In the genomic region with DNA sequence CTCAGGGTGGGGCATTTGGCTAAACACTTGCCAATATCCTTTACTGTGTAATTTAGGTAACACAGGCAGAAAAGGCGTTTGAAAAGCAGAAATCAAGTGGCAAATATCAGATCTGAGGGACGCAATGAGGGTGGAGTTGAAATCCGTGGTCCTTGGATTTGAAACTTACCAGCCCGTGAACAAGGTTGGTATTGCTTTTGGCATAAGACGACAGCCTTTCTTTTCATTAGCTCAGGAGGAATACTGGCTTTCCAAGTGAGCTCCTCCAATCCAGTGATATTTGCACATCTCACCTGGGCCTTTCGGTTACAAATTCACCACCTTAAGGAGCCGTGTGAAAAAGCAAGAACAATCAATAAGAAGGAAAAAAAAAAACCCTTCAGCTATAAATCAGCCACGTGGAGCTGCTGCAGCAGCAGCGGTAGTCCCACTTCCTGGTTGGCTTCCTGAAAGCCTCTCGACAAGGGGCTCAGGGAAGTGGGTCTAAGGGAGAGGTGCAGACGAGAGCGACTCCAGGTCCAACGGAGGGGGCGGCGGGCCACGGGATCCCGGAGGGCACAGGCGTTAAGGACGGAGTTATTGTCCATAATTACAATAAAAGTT, we compare ENCODE assay signal across 8 cellular contexts. TPM values are rescaled to one million over a fixed set of nuclear protein-coding genes. Genes with fewer than 3 reads are reported as not detected.
A peak's percentile ranks its signal among the peaks of the same experiment; 100 is the strongest.
DNase-seq lines count a peak whose midpoint lies in the region; ATAC-seq and TF ChIP-seq lines count a peak whose summit lies in the region.

No MANE protein-coding gene starts in this region.

- H3K27me3 ChIP-seq in smooth muscle cell (ENCODE audit: low read depth) = no peaks in the 10 kb centered on the region

- peaks cover 6% of the 10 kb centered on the region for H3K36me3 Mint-ChIP-seq in MCF 10A (ENCODE audit: insufficient read depth, unreplicated experiment)
- no peaks in the 10 kb centered on the region for H3K36me3 Mint-ChIP-seq in immature natural killer cell

- H3K27ac Mint-ChIP-seq in MCF 10A (ENCODE audit: low read depth, unreplicated experiment) (peak overlapping the region; percentile 59), immature natural killer cell (peak overlapping the region; percentile 76 to 93 (median 88))

- no peaks in the 10 kb centered on the region for H3F3A ChIP-seq in smooth muscle cell (ENCODE audit: low read depth)

- H3K9ac ChIP-seq in smooth muscle cell (ENCODE audit: low read depth) = peak overlapping the region; percentile 27

- no peak for TF ChIP-seq CTCF in MCF 10A (IDR thresholded peaks at IDR 0.05; ENCODE audit: unreplicated experiment)
- no peak for TF ChIP-seq CTCF in smooth muscle cell (IDR thresholded peaks at IDR 0.05; ENCODE audit: borderline replicate concordance, insufficient read depth, poor library complexity, severe bottlenecking)

- 4% methylated on average over 19 of the region's 19 CpGs for WGBS in smooth muscle cell (ENCODE audit: low lambda C conversion rate)

- H4K20me1 ChIP-seq in smooth muscle cell (ENCODE audit: low read depth) = peaks cover 28% of the 10 kb centered on the region

- H3K9me3 ChIP-seq in smooth muscle cell (replicated peaks; ENCODE audit: low read depth) = no peaks in the 10 kb centered on the region

- H3K9me3 Mint-ChIP-seq in MCF 10A (ENCODE audit: unreplicated experiment) (no peaks in the 10 kb centered on the region), immature natural killer cell (no peaks in the 10 kb centered on the region)

- H3K4me1 ChIP-seq in smooth muscle cell (ENCODE audit: low read depth) = peaks cover 14% of the 10 kb centered on the region

- H3K79me2 ChIP-seq in smooth muscle cell (ENCODE audit: low read depth) = peaks cover 15% of the 10 kb centered on the region

- ATAC-seq in GM19395 (IDR thresholded peaks at IDR 0.05; ENCODE audit: unreplicated experiment) = peak; percentile 25

- intact Hi-C loops in MCF 10A (cut with micrococcal nuclease) = loop anchor here (1.0 to 5.0 kb wide), 4 partner anchors 15 to 89 kb away; no protein-coding TSS in a partner anchor

- peak overlapping the region; percentile 99 for H3K4me2 ChIP-seq in smooth muscle cell

- H3K4me3 Mint-ChIP-seq in MCF 10A (ENCODE audit: unreplicated experiment) (peak overlapping the region; percentile 100), immature natural killer cell (peak overlapping the region; percentile 92 to 98 (median 96))

- CTCF ChIA-PET in MCF 10A (lab: Yijun Ruan, JAX) = interaction anchor here (0.6 to 7.7 kb wide), 15 partner anchors 15 to 163 kb away, joined by 3 to 64 read pairs (median 4); no protein-coding TSS in a partner anchor

- H3K4me1 Mint-ChIP-seq in MCF 10A (ENCODE audit: insufficient read depth, unreplicated experiment) = peaks cover 21% of the 10 kb centered on the region
- H3K4me1 Mint-ChIP-seq in immature natural killer cell = peaks cover 32 to 45% of the 10 kb centered on the region in 2 donors

- H2AFZ ChIP-seq in smooth muscle cell (ENCODE audit: low read depth) = peak overlapping the region; percentile 99

- H3K36me3 ChIP-seq in smooth muscle cell (ENCODE audit: low read depth) = no peaks in the 10 kb centered on the region

- no TSS peak for BruUV-seq in MCF 10A (replicated peaks; lab: Mats Ljungman, UMichigan)

- peak overlapping the region; percentile 93 for H3K4me3 ChIP-seq in smooth muscle cell

- DNase-seq in D341Med (ENCODE audit: low spot score) (peak; percentile 65), HuH-7 (ENCODE audit: low spot score) (peak; percentile 75), SK-N-DZ (ENCODE audit: low spot score) (peak; percentile 72), MCF 10A (ENCODE audit: unreplicated experiment) (peak; percentile 57), immature natural killer cell (peak in 1 of 3 donors; percentile 25), smooth muscle cell (lab: John Stamatoyannopoulos, UW; ENCODE audit: unreplicated experiment) (no peak), midbrain (lab: John Stamatoyannopoulos, UW) (no peak)

- POLR2A ChIA-PET in MCF 10A (lab: Yijun Ruan, JAX) = interaction anchor here (0.6 to 4.2 kb wide), 27 partner anchors 11 to 202 kb away, joined by 3 to 47 read pairs (median 4); no protein-coding TSS in a partner anchor

- H3K27ac ChIP-seq in smooth muscle cell (ENCODE audit: low read depth) = no peak overlapping the region

- H3K27me3 Mint-ChIP-seq in MCF 10A (ENCODE audit: insufficient read depth, unreplicated experiment) (no peaks in the 10 kb centered on the region), immature natural killer cell (ENCODE audit: low read depth in 3 of 3) (peaks cover 0 to 8% (median 0%) of the 10 kb centered on the region in 3 donors)

RNA-seq across cellular contexts. Expression of a gene that starts 0.7 kb away (rescaled TPM):
- polyA plus RNA-seq in SK-N-DZ (2014; cell fraction: cytosol; rRNA removed) = 15.0 and 18.5 TPM in 2 replicates
- polyA plus RNA-seq in SK-N-DZ (2014; cell fraction: nucleus; rRNA removed) = 31.0 and 36.3 TPM in 2 replicates
- total RNA-seq in MCF 10A (2022) (13.7 and 19.9 TPM in 2 replicates), smooth muscle cell (22.0 and 33.4 TPM in 2 replicates)
- polyA plus RNA-seq in immature natural killer cell (1 to 10 TPM; 6.8 to 9.9 (median 6.9) TPM), smooth muscle cell (8.1 and 9.0 TPM in 2 replicates)

Comparison
In these comparisons a context has a peak if more than half of its experiments do, and no peak if none do; other contexts are left out.
1. DNase-seq: peak in D341Med (single experiment), HuH-7 (single experiment), SK-N-DZ (single experiment) and MCF 10A (single experiment); none in smooth muscle cell (single experiment) and midbrain (single experiment).